8 cellular contexts compared by ENCODE assay signal in the genomic region with DNA sequence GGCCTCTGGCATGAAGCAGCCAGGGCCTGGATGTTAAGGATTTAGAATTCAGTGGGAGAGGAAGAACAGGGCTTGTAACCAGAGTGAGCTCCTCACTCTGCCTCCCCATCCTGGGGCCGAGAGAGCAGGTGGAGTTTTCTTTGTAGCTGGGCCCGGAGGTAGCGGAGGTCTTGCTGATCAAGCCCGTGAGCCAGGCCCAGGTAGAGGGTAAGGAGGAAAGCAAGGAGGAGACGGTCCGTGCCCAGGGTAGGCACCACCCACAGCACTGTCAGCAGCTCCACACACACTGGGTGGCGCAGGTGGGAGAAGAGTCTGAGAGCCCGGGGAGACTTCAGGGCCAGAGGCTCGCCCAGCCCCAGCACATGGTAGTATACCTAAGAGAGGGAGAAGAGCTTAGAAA. TPM values are rescaled to one million over a fixed set of nuclear protein-coding genes. Genes with fewer than 3 reads are reported as not detected.
DNase-seq lines count a peak whose midpoint lies in the region; ATAC-seq and TF ChIP-seq lines count a peak whose summit lies in the region.

No MANE protein-coding gene starts in this region.

- TF ChIP-seq POLR2A in tibial nerve (IDR thresholded peaks at IDR 0.05) = no peak

- peak overlapping the region in 1 of 2 donors; percentile 91 for H3K4me3 ChIP-seq in left lung
- H3K4me3 ChIP-seq in tibial nerve = peak overlapping the region in 1 of 4 donors; percentile 92

- H3K4me1 Mint-ChIP-seq in activated T-helper 1 cell treated with anti-CD3 and anti-CD28 coated beads, Interleukin-12 subunit alpha, Interleukin-12 subunit beta, Interleukin-2, Interleukin-4 antibody, amounts not matched to agents 30 ng/mL and 10 ng/mL and 1 ng/mL, durations not matched to agents 14 hours and 24 hours and 36 hours (ENCODE audit: low read depth) = peaks cover 50% of the 10 kb centered on the region

- H3K4me1 ChIP-seq in left lung (peaks cover 14 to 42% of the 10 kb centered on the region in 2 donors), tibial nerve (peaks cover 0 to 65% (median 41%) of the 10 kb centered on the region in 4 donors)

- no peaks in the 10 kb centered on the region for H3K9me3 ChIP-seq in left lung
- H3K9me3 ChIP-seq in tibial nerve = no peaks in the 10 kb centered on the region

- DNase-seq in activated effector memory CD4-positive, alpha-beta T cell treated with anti-CD3 and anti-CD28 coated beads, Interleukin-2, amount 50 U/mL, for 16 hours = peak; percentile 69
- DNase-seq in activated effector memory CD4-positive, alpha-beta T cell treated with Interleukin-2 at 50 U/mL for 16 hours = no peak
- DNase-seq in activated T-helper 1 cell treated with anti-CD3 and anti-CD28 coated beads, Interleukin-12 subunit alpha, Interleukin-12 subunit beta, Interleukin-2, Interleukin-4 antibody, amounts not matched to agents 30 ng/mL and 10 ng/mL and 1 ng/mL, durations not matched to agents 14 hours and 24 hours and 36 hours (ENCODE audit: low spot score) = no peak
- no peak for DNase-seq in left lung
- no peak for DNase-seq in tibial nerve (ENCODE audit: low spot score in 2 of 2)
- no peak for DNase-seq in putamen (ENCODE audit: low spot score)
- no peak for DNase-seq in NCI-H2081 (lab: John Stamatoyannopoulos, UW)

- H3K27me3 ChIP-seq in left lung (no peaks in the 10 kb centered on the region), tibial nerve (no peaks in the 10 kb centered on the region)

- TF ChIP-seq CTCF in left lung (IDR thresholded peaks at IDR 0.05) (no peak), tibial nerve (IDR thresholded peaks at IDR 0.05) (no peak)

- no peaks in the 10 kb centered on the region for H3K27me3 Mint-ChIP-seq in activated T-helper 1 cell treated with anti-CD3 and anti-CD28 coated beads, Interleukin-12 subunit alpha, Interleukin-12 subunit beta, Interleukin-2, Interleukin-4 antibody, amounts not matched to agents 30 ng/mL and 10 ng/mL and 1 ng/mL, durations not matched to agents 14 hours and 24 hours and 36 hours (ENCODE audit: insufficient read depth)

- WGBS in tibial nerve, 2 donors = 80 to 83% methylated on average over 9 of the region's 9 CpGs

- ATAC-seq in left lung (no peak), HG02642 (IDR thresholded peaks at IDR 0.05; ENCODE audit: poor library complexity, unreplicated experiment) (no peak)

- H3K27ac Mint-ChIP-seq in activated T-helper 1 cell treated with anti-CD3 and anti-CD28 coated beads, Interleukin-12 subunit alpha, Interleukin-12 subunit beta, Interleukin-2, Interleukin-4 antibody, amounts not matched to agents 30 ng/mL and 10 ng/mL and 1 ng/mL, durations not matched to agents 14 hours and 24 hours and 36 hours = peak overlapping the region; percentile 87

- no peak for TF ChIP-seq EP300 in tibial nerve (IDR thresholded peaks at IDR 0.05)

- H3K36me3 Mint-ChIP-seq in activated T-helper 1 cell treated with anti-CD3 and anti-CD28 coated beads, Interleukin-12 subunit alpha, Interleukin-12 subunit beta, Interleukin-2, Interleukin-4 antibody, amounts not matched to agents 30 ng/mL and 10 ng/mL and 1 ng/mL, durations not matched to agents 14 hours and 24 hours and 36 hours (ENCODE audit: low read depth) = peaks cover 27% of the 10 kb centered on the region

- intact Hi-C loops in activated T-helper 1 cell treated with anti-CD3 and anti-CD28 coated beads, Interleukin-12 subunit alpha, Interleukin-12 subunit beta, Interleukin-2, Interleukin-4 antibody, amounts not matched to agents 30 ng/mL and 10 ng/mL and 1 ng/mL, durations not matched to agents 14 hours and 24 hours and 36 hours (cut with micrococcal nuclease) = loop anchor here (10.0 kb wide), 2 partner anchors 364 to 624 kb away; partner anchors contain the start of genes POLR1H, PPP1R11 and TRIM39
- intact Hi-C loops in left lung (cut with DNase I) = loop anchor here in 1 of 2 donors (10.0 kb wide), 1 partner anchor 46 kb away; no protein-coding TSS in a partner anchor

- H3K27ac ChIP-seq in left lung (peak overlapping the region; percentile 96 to 97), tibial nerve (peak overlapping the region; percentile 97 to 99 (median 98))

- H3K4me3 Mint-ChIP-seq in activated T-helper 1 cell treated with anti-CD3 and anti-CD28 coated beads, Interleukin-12 subunit alpha, Interleukin-12 subunit beta, Interleukin-2, Interleukin-4 antibody, amounts not matched to agents 30 ng/mL and 10 ng/mL and 1 ng/mL, durations not matched to agents 14 hours and 24 hours and 36 hours = peak overlapping the region; percentile 94

- no peaks in the 10 kb centered on the region for H3K9me3 Mint-ChIP-seq in activated T-helper 1 cell treated with anti-CD3 and anti-CD28 coated beads, Interleukin-12 subunit alpha, Interleukin-12 subunit beta, Interleukin-2, Interleukin-4 antibody, amounts not matched to agents 30 ng/mL and 10 ng/mL and 1 ng/mL, durations not matched to agents 14 hours and 24 hours and 36 hours

- H3K36me3 ChIP-seq in left lung (peaks cover 0 to 14% of the 10 kb centered on the region in 2 donors), tibial nerve (no peaks in the 10 kb centered on the region)

RNA-seq across cellular contexts. Expression of gene PPP1R18, which starts 2.1 kb away (rescaled TPM):
- 203 and 213 TPM in 2 replicates for total RNA-seq in activated T-helper 1 cell treated with anti-CD3 and anti-CD28 coated beads, Interleukin-12 subunit alpha, Interleukin-12 subunit beta, Interleukin-2, Interleukin-4 antibody, amounts not matched to agents 30 ng/mL and 10 ng/mL and 1 ng/mL, durations not matched to agents 14 hours and 24 hours and 36 hours
- 100 to 1,000 TPM in 1 of 2 donors, 10 to 100 TPM in 1; 51.8 to 117 TPM for total RNA-seq in left lung
- 10 to 100 TPM; 26.6 to 48.0 (median 35.5) TPM for total RNA-seq in tibial nerve

RNA-seq across cellular contexts. Expression of gene NRM, which starts 2.2 kb away (rescaled TPM):
- 15.5 and 15.9 TPM in 2 replicates for total RNA-seq in activated T-helper 1 cell treated with anti-CD3 and anti-CD28 coated beads, Interleukin-12 subunit alpha, Interleukin-12 subunit beta, Interleukin-2, Interleukin-4 antibody, amounts not matched to agents 30 ng/mL and 10 ng/mL and 1 ng/mL, durations not matched to agents 14 hours and 24 hours and 36 hours
- total RNA-seq in left lung (10 to 100 TPM; 13.1 to 17.4 TPM), tibial nerve (10 to 100 TPM in 1 of 4 donors, 1 to 10 TPM in 3; 6.0 to 13.3 (median 6.9) TPM)

RNA-seq across cellular contexts. Expression of gene DHX16, which starts 15.8 kb away (rescaled TPM):
- total RNA-seq in activated T-helper 1 cell treated with anti-CD3 and anti-CD28 coated beads, Interleukin-12 subunit alpha, Interleukin-12 subunit beta, Interleukin-2, Interleukin-4 antibody, amounts not matched to agents 30 ng/mL and 10 ng/mL and 1 ng/mL, durations not matched to agents 14 hours and 24 hours and 36 hours = 52.0 and 54.2 TPM in 2 replicates
- total RNA-seq in left lung (10 to 100 TPM; 23.8 to 28.1 TPM), tibial nerve (10 to 100 TPM; 22.7 to 40.2 (median 29.2) TPM)

RNA-seq across cellular contexts. Expression of gene MDC1, which starts 28.5 kb away (rescaled TPM):
- total RNA-seq in activated T-helper 1 cell treated with anti-CD3 and anti-CD28 coated beads, Interleukin-12 subunit alpha, Interleukin-12 subunit beta, Interleukin-2, Interleukin-4 antibody, amounts not matched to agents 30 ng/mL and 10 ng/mL and 1 ng/mL, durations not matched to agents 14 hours and 24 hours and 36 hours = 93.7 and 95.7 TPM in 2 replicates
- 10 to 100 TPM; 28.2 to 38.6 TPM for total RNA-seq in left lung
- 10 to 100 TPM; 21.3 to 36.0 (median 26.2) TPM for total RNA-seq in tibial nerve

RNA-seq across cellular contexts. Expression of gene TUBB, which starts 31.6 kb away (rescaled TPM):
- 1,001 and 1,002 TPM in 2 replicates for total RNA-seq in activated T-helper 1 cell treated with anti-CD3 and anti-CD28 coated beads, Interleukin-12 subunit alpha, Interleukin-12 subunit beta, Interleukin-2, Interleukin-4 antibody, amounts not matched to agents 30 ng/mL and 10 ng/mL and 1 ng/mL, durations not matched to agents 14 hours and 24 hours and 36 hours
- total RNA-seq in left lung = 100 to 1,000 TPM; 409 to 602 TPM
- total RNA-seq in tibial nerve = 100 to 1,000 TPM; 152 to 218 (median 207) TPM
